In the genomic region with DNA sequence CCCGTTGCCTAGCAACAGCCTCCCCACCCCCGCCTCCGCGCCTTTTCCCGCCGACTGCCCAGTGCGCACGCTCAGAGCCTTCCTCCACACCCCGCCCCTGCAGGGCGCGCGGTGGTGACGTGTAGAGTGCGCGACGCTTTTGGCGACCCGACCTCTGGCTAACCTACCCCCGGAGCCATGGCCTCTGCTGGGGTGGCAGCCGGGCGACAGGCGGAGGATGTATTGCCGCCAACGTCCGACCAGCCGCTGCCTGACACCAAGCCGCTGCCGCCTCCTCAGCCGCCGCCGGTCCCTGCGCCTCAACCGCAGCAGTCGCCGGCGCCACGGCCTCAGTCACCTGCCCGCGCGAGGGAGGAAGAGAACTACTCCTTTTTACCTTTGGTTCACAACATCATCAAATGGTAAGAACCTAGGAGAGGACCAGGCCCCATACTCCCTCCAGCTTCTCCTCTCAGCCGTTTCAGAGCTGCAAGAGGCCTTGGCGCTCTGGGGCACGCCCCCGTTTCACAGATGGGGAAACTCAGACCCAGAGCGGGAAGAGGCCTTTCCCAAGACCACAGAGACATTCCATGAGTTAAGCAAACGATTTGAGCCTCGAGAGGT, we compare ENCODE assay signal across 8 cellular contexts. TPM values are rescaled to one million over a fixed set of nuclear protein-coding genes. Genes with fewer than 3 reads are reported as not detected.
DNase-seq lines count a peak whose midpoint lies in the region; ATAC-seq and TF ChIP-seq lines count a peak whose summit lies in the region.

MED9 (plus strand) TSS at position 136 of the 603 bp plus-strand sequence; CDS start at position 178, 42 bp downstream.

- peak within 1 kb of the TSS; percentile 72 for H3K4me3 ChIP-seq in BE2C (ENCODE audit: low read depth, low read length)

- DNase-seq in BE2C (peak; percentile 88), HT1080 (ENCODE audit: low read depth) (peak; percentile 82), NOMO-1 treated with DMSO at 0.1 percent for 48 hours (lab: John Stamatoyannopoulos, UW; ENCODE audit: unreplicated experiment) (peak; percentile 85), memory B cell (ENCODE audit: low spot score in 2 of 2) (peak; percentile 93 to 95)
- DNase-seq in activated CD8-positive, alpha-beta memory T cell treated with anti-CD3 and anti-CD28 coated beads for 48 hours (ENCODE audit: low read depth in 2 of 3, low spot score in 2 of 3): peak; percentile 85 to 97 (median 97)
- DNase-seq in effector memory CD8-positive, alpha-beta T cell: peak; percentile 94 to 96 (median 95)
- DNase-seq in stimulated activated CD4-positive, alpha-beta T cell treated with anti-CD3 and anti-CD28 coated beads, TNF-alpha, amount 100 ng/mL, for 48 hours (ENCODE audit: low read depth in 3 of 3): peak; percentile 86 to 95 (median 88)

- H3K4me3 Mint-ChIP-seq in effector memory CD8-positive, alpha-beta T cell: peak within 1 kb of the TSS; percentile 87 to 91
- H3K4me3 Mint-ChIP-seq in memory B cell: peak within 1 kb of the TSS; percentile 80

- no peaks in the 10 kb centered on the region for H3K36me3 ChIP-seq in BE2C

- TF ChIP-seq CTCF in BE2C (IDR thresholded peaks at IDR 0.05; ENCODE audit: low read depth, low read length): no peak

- ATAC-seq in GM19395 (IDR thresholded peaks at IDR 0.05; ENCODE audit: unreplicated experiment) (peak; percentile 86), memory B cell (ENCODE audit: low read depth) (peak; percentile 99)
- peak; percentile 96 for ATAC-seq in effector memory CD8-positive, alpha-beta T cell (replicated peaks)

- H3K4me1 ChIP-seq in BE2C: no peaks in the 10 kb centered on the region

- peaks cover 29 to 35% of the 10 kb centered on the region in 2 donors for H3K4me1 Mint-ChIP-seq in effector memory CD8-positive, alpha-beta T cell (ENCODE audit: low read depth in 2 of 2)
- peaks cover 16% of the 10 kb centered on the region for H3K4me1 Mint-ChIP-seq in memory B cell

- H3K27ac Mint-ChIP-seq in effector memory CD8-positive, alpha-beta T cell: peak within 1 kb of the TSS; percentile 92 to 95
- H3K27ac Mint-ChIP-seq in memory B cell: peak within 1 kb of the TSS; percentile 91

- H3K9me3 ChIP-seq in BE2C: no peaks in the 10 kb centered on the region

- H3K27me3 ChIP-seq in BE2C: no peaks in the 10 kb centered on the region

- H3K36me3 Mint-ChIP-seq in effector memory CD8-positive, alpha-beta T cell (ENCODE audit: insufficient read depth): peaks cover 34% of the 10 kb centered on the region
- H3K36me3 Mint-ChIP-seq in memory B cell: peaks cover 9% of the 10 kb centered on the region

- peaks cover 11 to 13% of the 10 kb centered on the region in 2 donors for H3K27me3 Mint-ChIP-seq in effector memory CD8-positive, alpha-beta T cell
- H3K27me3 Mint-ChIP-seq in memory B cell: peaks cover 6% of the 10 kb centered on the region

- no peaks in the 10 kb centered on the region for H3K9me3 Mint-ChIP-seq in effector memory CD8-positive, alpha-beta T cell
- no peaks in the 10 kb centered on the region for H3K9me3 Mint-ChIP-seq in memory B cell

RNA-seq across cellular contexts. Expression of gene MED9, which starts in this region (rescaled TPM):
- 11.4 TPM for polyA plus RNA-seq in BE2C (2012; ENCODE audit: insufficient read depth, insufficient read length, low read depth)
- total RNA-seq in HT1080 (2014; rRNA removed; shearing (Covaris generic)): 9.7 and 13.7 TPM in 2 replicates
- 13.7 and 14.1 TPM in 2 replicates for polyA plus RNA-seq in HT1080 (2015; cell fraction: cytosol; rRNA removed)
- 7.9 and 13.0 TPM in 2 replicates for polyA plus RNA-seq in HT1080 (2015; cell fraction: nucleus; rRNA removed)

Comparison
In these comparisons a context has a peak if more than half of its experiments do, and no peak if none do; other contexts are left out.
1. Peak in every context shown above with its lines: DNase-seq, ATAC-seq and H3K4me3 ChIP-seq.